In genomic region chrX:53442322-53442631, GRCh38 we compare ENCODE assay signal across 10 cellular contexts. TPM values are rescaled to one million over a fixed set of nuclear protein-coding genes. Genes with fewer than 3 reads are reported as not detected.
DNase-seq lines count a peak whose midpoint lies in the region; ATAC-seq and TF ChIP-seq lines count a peak whose summit lies in the region.
"Had no signal": no experiment of that assay in that cellular context is flagged by ENCODE, and none has a peak within 500 bp of the region (broad histone marks: within the 10 kb centered on the region; RNA-seq: fewer than 3 reads in every experiment).

No MANE protein-coding gene starts in this region.

- no peaks in the 10 kb centered on the region for H3K9me3 Mint-ChIP-seq in activated T-cell treated with anti-CD3 and anti-CD28 coated beads, Interleukin-2, amount 50 U/mL, for 24 hours
- H3K9me3 Mint-ChIP-seq in dendritic cell treated with granulocyte-macrophage colony-stimulating factor and Interleukin-4, amounts not matched to agents 40 ng/mL and 50 ng/mL, for 4 days, result no peaks in the 10 kb centered on the region
- H3K9me3 Mint-ChIP-seq: T-helper 1 cell treated with Interleukin-12 subunit alpha and Interleukin-12 subunit beta and Interleukin-4 antibody, amounts not matched to agents 30 μg/mL and 1 μg/mL, for 36 hours had no signal

- no peaks in the 10 kb centered on the region for H3K9me3 ChIP-seq in skeletal muscle satellite cell (replicated peaks; ENCODE audit: low read length)
- H3K9me3 ChIP-seq in effector memory CD4-positive, alpha-beta T cell (ENCODE audit: control insufficient read depth, low read length), result no peaks in the 10 kb centered on the region
- H3K9me3 ChIP-seq: ascending aorta had no signal

- H3K9ac ChIP-seq in skeletal muscle satellite cell (ENCODE audit: low read depth, low read length), result no peak overlapping the region

- no peak overlapping the region for H3K27ac Mint-ChIP-seq in activated T-cell treated with anti-CD3 and anti-CD28 coated beads, Interleukin-2, amount 50 U/mL, for 24 hours
- H3K27ac Mint-ChIP-seq in dendritic cell treated with granulocyte-macrophage colony-stimulating factor and Interleukin-4, amounts not matched to agents 40 ng/mL and 50 ng/mL, for 4 days, result peak overlapping the region; percentile 87

- H3K4me1 ChIP-seq in skeletal muscle satellite cell (ENCODE audit: control insufficient read depth, insufficient read depth, low read length), result peaks cover 25% of the 10 kb centered on the region
- H3K4me1 ChIP-seq in foreskin keratinocyte, result no peaks in the 10 kb centered on the region
- H3K4me1 ChIP-seq in effector memory CD4-positive, alpha-beta T cell (ENCODE audit: control insufficient read depth, insufficient read depth, low read length, poor library complexity, severe bottlenecking), result peaks cover 6% of the 10 kb centered on the region

- H3K4me2 ChIP-seq in skeletal muscle satellite cell (ENCODE audit: low read length), result peak overlapping the region; percentile 83

- no peak overlapping the region for H3K27ac ChIP-seq in foreskin keratinocyte
- H3K27ac ChIP-seq in effector memory CD4-positive, alpha-beta T cell (ENCODE audit: insufficient read depth, low read length, poor library complexity, severe bottlenecking), result no peak overlapping the region

- no peak for TF ChIP-seq CTCF in foreskin keratinocyte (conservative IDR thresholded peaks at IDR 0.05)

- no peak for DNase-seq in activated T-cell treated with anti-CD3 and anti-CD28 coated beads, Interleukin-2, amount 50 U/mL, for 24 hours
- DNase-seq in activated T-cell treated with anti-CD3 and anti-CD28 coated beads, Interleukin-2, amount 50 U/mL, for 48 hours, result no peak
- DNase-seq in NOMO-1 treated with DMSO at 0.1 percent for 48 hours (lab: John Stamatoyannopoulos, UW; ENCODE audit: unreplicated experiment), result peak; percentile 64
- DNase-seq in foreskin keratinocyte, result no peak
- no peak for DNase-seq in effector memory CD4-positive, alpha-beta T cell
- no peak for DNase-seq in NCI-H774 (lab: John Stamatoyannopoulos, UW)

- H3K4me1 Mint-ChIP-seq in activated T-cell treated with anti-CD3 and anti-CD28 coated beads, Interleukin-2, amount 50 U/mL, for 24 hours (ENCODE audit: low read depth), result peaks cover 30% of the 10 kb centered on the region
- H3K4me1 Mint-ChIP-seq in dendritic cell treated with granulocyte-macrophage colony-stimulating factor and Interleukin-4, amounts not matched to agents 40 ng/mL and 50 ng/mL, for 4 days (ENCODE audit: low read depth), result peaks cover 44% of the 10 kb centered on the region

- H3K27me3 ChIP-seq in skeletal muscle satellite cell (ENCODE audit: control insufficient read depth, insufficient read depth, low read length) (peaks cover 26% of the 10 kb centered on the region), foreskin keratinocyte (no peaks in the 10 kb centered on the region)
- H3K27me3 ChIP-seq in effector memory CD4-positive, alpha-beta T cell (replicated peaks; ENCODE audit: control insufficient read depth, insufficient read depth, low read length, poor library complexity, severe bottlenecking), result no peaks in the 10 kb centered on the region
- H3K27me3 ChIP-seq: ascending aorta had no signal

- H3K27me3 Mint-ChIP-seq in activated T-cell treated with anti-CD3 and anti-CD28 coated beads, Interleukin-2, amount 50 U/mL, for 24 hours, result peaks cover 42% of the 10 kb centered on the region
- H3K27me3 Mint-ChIP-seq in dendritic cell treated with granulocyte-macrophage colony-stimulating factor and Interleukin-4, amounts not matched to agents 40 ng/mL and 50 ng/mL, for 4 days, result no peaks in the 10 kb centered on the region

- H3K4me3 ChIP-seq in skeletal muscle satellite cell (ENCODE audit: low read length), result no peak overlapping the region
- no peak overlapping the region for H3K4me3 ChIP-seq in effector memory CD4-positive, alpha-beta T cell (ENCODE audit: insufficient read depth, low read depth, low read length, poor library complexity, severe bottlenecking)

- H3K36me3 Mint-ChIP-seq in activated T-cell treated with anti-CD3 and anti-CD28 coated beads, Interleukin-2, amount 50 U/mL, for 24 hours (ENCODE audit: low read depth), result no peaks in the 10 kb centered on the region
- no peaks in the 10 kb centered on the region for H3K36me3 Mint-ChIP-seq in dendritic cell treated with granulocyte-macrophage colony-stimulating factor and Interleukin-4, amounts not matched to agents 40 ng/mL and 50 ng/mL, for 4 days (ENCODE audit: low read depth)

- H3K36me3 ChIP-seq in skeletal muscle satellite cell (ENCODE audit: insufficient read depth, low read length), result no peaks in the 10 kb centered on the region
- H3K36me3 ChIP-seq in effector memory CD4-positive, alpha-beta T cell (ENCODE audit: control insufficient read depth, insufficient read depth, low read length), result no peaks in the 10 kb centered on the region
- H3K36me3 ChIP-seq: ascending aorta had no signal

- no peak for ATAC-seq in foreskin keratinocyte

- peak overlapping the region; percentile 78 for H3K4me3 Mint-ChIP-seq in activated T-cell treated with anti-CD3 and anti-CD28 coated beads, Interleukin-2, amount 50 U/mL, for 24 hours
- peak overlapping the region; percentile 81 for H3K4me3 Mint-ChIP-seq in dendritic cell treated with granulocyte-macrophage colony-stimulating factor and Interleukin-4, amounts not matched to agents 40 ng/mL and 50 ng/mL, for 4 days

- intact Hi-C loops in dendritic cell treated with granulocyte-macrophage colony-stimulating factor and Interleukin-4, amounts not matched to agents 40 ng/mL and 50 ng/mL, for 4 days (cut with micrococcal nuclease), result loop anchor here (5.0 to 10.0 kb wide), 2 partner anchors 130 to 157 kb away; partner anchors contain the start of gene IQSEC2

RNA-seq across cellular contexts. Expression of gene HSD17B10, which starts 8.1 kb away (rescaled TPM):
- 69.0 and 84.7 TPM in 2 replicates for total RNA-seq in skeletal muscle satellite cell (2012; rRNA removed)
- total RNA-seq in foreskin keratinocyte, result 111 and 113 TPM in 2 replicates
- 161 and 172 TPM in 2 replicates for polyA plus RNA-seq in foreskin keratinocyte

RNA-seq across cellular contexts. Expression of gene RIBC1, which starts 19.6 kb away (rescaled TPM):
- total RNA-seq in skeletal muscle satellite cell (2012; rRNA removed), result 0.44 TPM in 1 of 2 replicates, not detected in the other
- total RNA-seq in foreskin keratinocyte, result 0.35 and 0.58 TPM in 2 replicates
- 0.56 and 0.61 TPM in 2 replicates for polyA plus RNA-seq in foreskin keratinocyte
- total RNA-seq: ascending aorta had no signal

RNA-seq across cellular contexts. Expression of gene SMC1A, which starts 19.8 kb away (rescaled TPM):
- total RNA-seq in skeletal muscle satellite cell (2012; rRNA removed), result 14.9 and 18.0 TPM in 2 replicates
- total RNA-seq in foreskin keratinocyte, result 53.8 and 69.8 TPM in 2 replicates
- polyA plus RNA-seq in foreskin keratinocyte, result 8.5 and 11.4 TPM in 2 replicates
